Comparison of ENCODE assay signal across 1 cellular context in the genomic region with DNA sequence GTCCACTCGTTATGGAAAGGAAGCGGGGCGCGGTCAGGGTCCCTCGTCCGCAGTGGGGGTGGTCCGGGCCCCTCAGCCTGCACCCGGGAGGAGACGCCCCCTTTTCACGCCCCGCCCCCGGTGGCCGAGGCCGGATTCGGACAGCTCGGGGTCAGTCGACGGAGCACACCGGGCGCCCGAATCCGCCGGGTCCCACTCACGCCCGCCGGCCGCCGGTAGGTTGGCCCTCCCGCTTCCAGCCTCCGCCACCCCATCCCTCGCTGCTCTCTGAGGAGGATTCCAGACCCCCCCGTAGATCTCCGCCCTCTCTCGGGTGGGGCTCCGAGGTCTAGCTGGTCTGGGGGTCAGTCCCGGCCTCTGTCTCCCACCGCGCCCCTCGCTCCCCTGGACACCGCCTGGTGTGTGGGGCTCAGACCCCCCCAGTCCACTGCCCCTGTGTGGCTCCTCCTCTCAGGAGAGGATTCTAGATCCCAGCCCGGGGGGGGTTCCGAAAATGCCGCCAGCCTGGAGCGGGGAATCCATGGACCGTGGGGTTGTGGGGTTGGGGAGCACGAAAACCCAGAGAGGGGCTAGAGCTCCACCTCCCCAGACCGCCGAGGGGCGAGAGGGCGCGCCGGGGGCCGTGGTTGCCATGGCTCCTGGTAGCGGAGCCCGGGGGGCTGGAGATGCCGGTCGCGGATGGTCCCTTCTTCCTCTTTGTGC.
A peak's percentile ranks its signal among the peaks of the same experiment; 100 is the strongest.
TF ChIP-seq lines count a peak whose summit lies in the region.

No MANE protein-coding gene starts in this region.

TF ChIP-seq in HEK293, 187 proteins besides CTCF, POLR2A, EP300 and RAD21 (continued from another document):
- TF ChIP-seq, protein P1, sequence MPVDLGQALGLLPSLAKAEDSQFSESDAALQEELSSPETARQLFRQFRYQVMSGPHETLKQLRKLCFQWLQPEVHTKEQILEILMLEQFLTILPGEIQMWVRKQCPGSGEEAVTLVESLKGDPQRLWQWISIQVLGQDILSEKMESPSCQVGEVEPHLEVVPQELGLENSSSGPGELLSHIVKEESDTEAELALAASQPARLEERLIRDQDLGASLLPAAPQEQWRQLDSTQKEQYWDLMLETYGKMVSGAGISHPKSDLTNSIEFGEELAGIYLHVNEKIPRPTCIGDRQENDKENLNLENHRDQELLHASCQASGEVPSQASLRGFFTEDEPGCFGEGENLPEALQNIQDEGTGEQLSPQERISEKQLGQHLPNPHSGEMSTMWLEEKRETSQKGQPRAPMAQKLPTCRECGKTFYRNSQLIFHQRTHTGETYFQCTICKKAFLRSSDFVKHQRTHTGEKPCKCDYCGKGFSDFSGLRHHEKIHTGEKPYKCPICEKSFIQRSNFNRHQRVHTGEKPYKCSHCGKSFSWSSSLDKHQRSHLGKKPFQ (tag by site-specific recombination; IDR thresholded peaks at IDR 0.05) = no peak
- TF ChIP-seq GLIS1 (tag by site-specific recombination; IDR thresholded peaks at IDR 0.05) (peak; percentile 35; the same call in 1 of the 2 replicates), MEIS1 (CRISPR knock-in tag; IDR thresholded peaks at IDR 0.05; ENCODE audit: borderline replicate concordance) (no peak), ZNF548 (tag by site-specific recombination; IDR thresholded peaks at IDR 0.05) (no peak), GLIS2 (tag by site-specific recombination; IDR thresholded peaks at IDR 0.05) (peak; percentile 42), ZNF169 (tag by site-specific recombination; IDR thresholded peaks at IDR 0.05) (no peak)
- TF ChIP-seq, protein P2, sequence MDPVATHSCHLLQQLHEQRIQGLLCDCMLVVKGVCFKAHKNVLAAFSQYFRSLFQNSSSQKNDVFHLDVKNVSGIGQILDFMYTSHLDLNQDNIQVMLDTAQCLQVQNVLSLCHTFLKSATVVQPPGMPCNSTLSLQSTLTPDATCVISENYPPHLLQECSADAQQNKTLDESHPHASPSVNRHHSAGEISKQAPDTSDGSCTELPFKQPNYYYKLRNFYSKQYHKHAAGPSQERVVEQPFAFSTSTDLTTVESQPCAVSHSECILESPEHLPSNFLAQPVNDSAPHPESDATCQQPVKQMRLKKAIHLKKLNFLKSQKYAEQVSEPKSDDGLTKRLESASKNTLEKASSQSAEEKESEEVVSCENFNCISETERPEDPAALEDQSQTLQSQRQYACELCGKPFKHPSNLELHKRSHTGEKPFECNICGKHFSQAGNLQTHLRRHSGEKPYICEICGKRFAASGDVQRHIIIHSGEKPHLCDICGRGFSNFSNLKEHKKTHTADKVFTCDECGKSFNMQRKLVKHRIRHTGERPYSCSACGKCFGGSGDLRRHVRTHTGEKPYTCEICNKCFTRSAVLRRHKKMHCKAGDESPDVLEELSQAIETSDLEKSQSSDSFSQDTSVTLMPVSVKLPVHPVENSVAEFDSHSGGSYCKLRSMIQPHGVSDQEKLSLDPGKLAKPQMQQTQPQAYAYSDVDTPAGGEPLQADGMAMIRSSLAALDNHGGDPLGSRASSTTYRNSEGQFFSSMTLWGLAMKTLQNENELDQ (tag by site-specific recombination; IDR thresholded peaks at IDR 0.05; ENCODE audit: low read depth) = no peak
